Comparison of ENCODE assay signal across 8 cellular contexts in the genomic region with DNA sequence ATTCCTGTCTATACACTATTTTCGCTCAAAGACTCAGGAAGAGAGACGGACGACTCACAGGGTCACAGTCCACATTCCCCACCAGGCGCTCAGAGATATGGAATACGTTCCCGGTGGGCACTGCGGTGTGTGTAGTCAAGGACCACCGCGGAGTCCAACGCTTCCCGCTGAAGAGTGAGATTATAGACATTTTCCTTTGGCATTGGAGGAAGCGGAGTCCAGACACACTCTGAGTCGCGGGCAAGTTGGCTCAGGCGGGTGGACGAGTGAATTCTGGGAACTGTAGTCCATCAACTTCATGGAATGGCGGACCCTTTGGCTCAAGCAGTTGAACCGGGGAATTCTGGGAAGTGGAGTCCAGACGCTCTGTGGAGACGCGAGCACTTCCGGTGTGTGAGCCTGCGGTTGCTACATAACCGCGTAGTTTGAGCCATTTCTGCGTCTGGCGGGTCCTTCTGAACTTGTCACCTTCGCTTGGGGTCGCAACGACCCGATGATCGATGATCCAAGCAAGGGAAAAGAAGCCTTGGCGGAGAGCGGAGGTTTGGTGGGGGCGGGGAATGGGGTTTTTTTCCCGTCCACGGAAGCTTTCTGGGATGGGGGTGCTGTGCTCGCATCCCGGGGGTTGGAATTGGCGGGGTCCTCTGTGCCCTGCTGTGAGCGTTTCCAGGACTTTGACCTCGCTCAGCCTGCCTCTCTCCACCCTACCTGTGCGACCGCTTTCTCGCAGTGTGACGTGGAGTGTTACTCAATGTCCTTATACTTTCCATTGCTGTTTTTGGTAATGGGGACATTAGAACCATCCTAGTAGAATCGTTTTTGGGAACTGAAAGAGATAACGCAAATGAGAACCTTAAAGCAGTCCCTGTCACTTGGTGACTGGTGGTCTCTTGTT. TPM values are rescaled to one million over a fixed set of nuclear protein-coding genes. Genes with fewer than 3 reads are reported as not detected.
DNase-seq lines count a peak whose midpoint lies in the region; ATAC-seq lines count a peak whose summit lies in the region.

A gene (plus strand): TSS at position 392 of the 895 bp plus-strand sequence. CDS start 4,122 bp downstream, outside the sequence.

- peaks cover 23 to 42% (median 37%) of the 10 kb centered on the region in 3 donors for H3K36me3 Mint-ChIP-seq in CD8-positive, alpha-beta memory T cell

- no peaks in the 10 kb centered on the region for H3K27me3 ChIP-seq in CD8-positive, alpha-beta memory T cell (ENCODE audit: insufficient read depth, low read length, poor library complexity, severe bottlenecking)

- peak; percentile 83 for ATAC-seq in GM19455 (IDR thresholded peaks at IDR 0.05; ENCODE audit: unreplicated experiment)

- H3K27ac ChIP-seq in CD8-positive, alpha-beta memory T cell (ENCODE audit: low read depth, low read length), result peak within 1 kb of the TSS; percentile 69

- DNase-seq in CD8-positive, alpha-beta memory T cell, result peak; percentile 72 to 90 (median 81)
- DNase-seq in HK-2 (ENCODE audit: unreplicated experiment) (peak; percentile 89), NCI-H82 treated with DMSO at 0.1 percent for 48 hours (lab: John Stamatoyannopoulos, UW; ENCODE audit: unreplicated experiment) (peak; percentile 92), lung microvascular endothelial cell (ENCODE audit: low read depth in 2 of 2) (peak; percentile 94 to 96)
- peak; percentile 60 to 65 for DNase-seq in activated CD8-positive, alpha-beta memory T cell treated with anti-CD3 and anti-CD28 coated beads for 1 hour (ENCODE audit: extremely low read depth in 1 of 2, low read depth in 1 of 2)
- peak; percentile 66 for DNase-seq in effector CD8-positive, alpha-beta T cell (lab: John Stamatoyannopoulos, UW)
- peak; percentile 47 to 68 (median 65) for DNase-seq in stimulated activated CD4-positive, alpha-beta T cell treated with anti-CD3 and anti-CD28 coated beads, TNF-alpha, amount 100 ng/mL, for 4 hours (ENCODE audit: low read depth in 3 of 3)

- H3K4me1 Mint-ChIP-seq in CD8-positive, alpha-beta memory T cell, result peaks cover 19 to 24% (median 23%) of the 10 kb centered on the region in 3 donors

- CTCF ChIA-PET in CD8-positive, alpha-beta memory T cell (lab: Charles Lee), result interaction anchor here (0.6 kb wide), 1 partner anchor 550 kb away, joined by 3 read pairs; no protein-coding TSS in a partner anchor

- POLR2A ChIA-PET in CD8-positive, alpha-beta memory T cell (lab: Charles Lee), result interaction anchor here (1.1 to 1.5 kb wide), 2 partner anchors 23 to 203 kb away, joined by 3 read pairs; no protein-coding TSS in a partner anchor

- peaks cover 14% of the 10 kb centered on the region for H3K36me3 ChIP-seq in CD8-positive, alpha-beta memory T cell (ENCODE audit: insufficient read depth, low read length)

- H3K9me3 Mint-ChIP-seq in CD8-positive, alpha-beta memory T cell, result peaks cover 30 to 40% (median 31%) of the 10 kb centered on the region in 5 donors

- peak within 1 kb of the TSS; percentile 85 for H3K4me3 ChIP-seq in CD8-positive, alpha-beta memory T cell (ENCODE audit: low read length)

- H3K4me1 ChIP-seq in CD8-positive, alpha-beta memory T cell (ENCODE audit: insufficient read depth, low read length), result peaks cover 17% of the 10 kb centered on the region

- peak within 1 kb of the TSS; percentile 98 to 100 (median 99) for H3K4me3 Mint-ChIP-seq in CD8-positive, alpha-beta memory T cell

- peak within 1 kb of the TSS; percentile 88 to 99 (median 98) for H3K27ac Mint-ChIP-seq in CD8-positive, alpha-beta memory T cell

- peaks cover 10% of the 10 kb centered on the region for H3K9me3 ChIP-seq in CD8-positive, alpha-beta memory T cell (ENCODE audit: low read length)

- no peaks in the 10 kb centered on the region for H3K27me3 Mint-ChIP-seq in CD8-positive, alpha-beta memory T cell

RNA-seq across cellular contexts. Expression of the gene that starts here (rescaled TPM):
- total RNA-seq in CD8-positive, alpha-beta memory T cell, result 1 to 10 TPM; 3.9 to 4.9 TPM
- polyA plus RNA-seq in CD8-positive, alpha-beta memory T cell, result 3.4 TPM
- 2.0 and 2.6 TPM in 2 replicates for total RNA-seq in lung microvascular endothelial cell

Comparison
In these comparisons a context has a peak if more than half of its experiments do, and no peak if none do; other contexts are left out.
1. Peak in every context shown above with its lines: DNase-seq, ATAC-seq, H3K4me3 ChIP-seq and H3K27ac ChIP-seq.